In genomic region chr13:30572859-30573275, GRCh38 we compare ENCODE assay signal across 1 cellular context.
TF ChIP-seq lines count a peak whose summit lies in the region.

No MANE protein-coding gene starts in this region.

TF ChIP-seq in SK-N-SH treated with all-trans-retinoic acid at 6 μM for 48 hours, 23 proteins besides CTCF, POLR2A, EP300 and RAD21 (continued from another document):
- TF ChIP-seq ISL1 (CRISPR knock-in tag; IDR thresholded peaks at IDR 0.05) (no peak), CREB5 (CRISPR knock-in tag; IDR thresholded peaks at IDR 0.05; ENCODE audit: low read depth) (no peak)
TF ChIP-seq in SK-N-SH treated with all-trans-retinoic acid at 6 μM for 48 hours: peak in this region for 0.
